1 cellular context compared by ENCODE assay signal in the genomic region with DNA sequence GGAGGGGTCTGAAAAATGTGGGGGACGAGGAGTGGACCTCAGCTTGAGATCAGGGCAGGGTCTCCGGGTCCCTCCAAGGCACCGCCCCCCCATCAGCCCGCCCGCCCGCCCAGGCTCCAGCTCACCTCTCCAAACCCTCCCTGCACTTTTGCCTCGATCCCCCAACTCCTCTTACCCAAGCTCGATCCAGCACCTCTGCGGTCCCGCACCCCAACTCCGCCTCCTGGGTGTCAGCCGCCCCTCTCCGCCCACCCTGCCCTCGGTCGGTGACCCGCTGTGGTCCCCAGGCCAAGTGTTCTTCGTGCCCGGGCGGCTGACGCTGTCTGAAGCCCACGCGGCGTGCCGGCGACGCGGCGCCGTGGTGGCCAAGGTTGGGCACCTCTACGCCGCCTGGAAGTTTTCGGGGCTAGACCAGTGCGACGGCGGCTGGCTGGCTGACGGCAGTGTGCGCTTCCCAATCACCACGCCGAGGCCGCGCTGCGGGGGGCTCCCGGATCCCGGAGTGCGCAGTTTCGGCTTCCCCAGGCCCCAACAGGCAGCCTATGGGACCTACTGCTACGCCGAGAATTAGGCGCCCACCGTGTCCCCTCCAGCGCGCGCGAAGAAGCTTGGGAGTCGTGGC.
TF ChIP-seq lines count a peak whose summit lies in the region.

No MANE protein-coding gene starts in this region.

TF ChIP-seq in WTC11, 78 proteins besides CTCF, POLR2A, EP300 and RAD21 (continued from another document):
- TF ChIP-seq, protein P1, sequence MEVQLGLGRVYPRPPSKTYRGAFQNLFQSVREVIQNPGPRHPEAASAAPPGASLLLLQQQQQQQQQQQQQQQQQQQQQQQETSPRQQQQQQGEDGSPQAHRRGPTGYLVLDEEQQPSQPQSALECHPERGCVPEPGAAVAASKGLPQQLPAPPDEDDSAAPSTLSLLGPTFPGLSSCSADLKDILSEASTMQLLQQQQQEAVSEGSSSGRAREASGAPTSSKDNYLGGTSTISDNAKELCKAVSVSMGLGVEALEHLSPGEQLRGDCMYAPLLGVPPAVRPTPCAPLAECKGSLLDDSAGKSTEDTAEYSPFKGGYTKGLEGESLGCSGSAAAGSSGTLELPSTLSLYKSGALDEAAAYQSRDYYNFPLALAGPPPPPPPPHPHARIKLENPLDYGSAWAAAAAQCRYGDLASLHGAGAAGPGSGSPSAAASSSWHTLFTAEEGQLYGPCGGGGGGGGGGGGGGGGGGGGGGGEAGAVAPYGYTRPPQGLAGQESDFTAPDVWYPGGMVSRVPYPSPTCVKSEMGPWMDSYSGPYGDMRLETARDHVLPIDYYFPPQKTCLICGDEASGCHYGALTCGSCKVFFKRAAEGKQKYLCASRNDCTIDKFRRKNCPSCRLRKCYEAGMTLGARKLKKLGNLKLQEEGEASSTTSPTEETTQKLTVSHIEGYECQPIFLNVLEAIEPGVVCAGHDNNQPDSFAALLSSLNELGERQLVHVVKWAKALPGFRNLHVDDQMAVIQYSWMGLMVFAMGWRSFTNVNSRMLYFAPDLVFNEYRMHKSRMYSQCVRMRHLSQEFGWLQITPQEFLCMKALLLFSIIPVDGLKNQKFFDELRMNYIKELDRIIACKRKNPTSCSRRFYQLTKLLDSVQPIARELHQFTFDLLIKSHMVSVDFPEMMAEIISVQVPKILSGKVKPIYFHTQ (CRISPR knock-in tag; IDR thresholded peaks at IDR 0.05) = no peak
- TF ChIP-seq OVOL2 (CRISPR knock-in tag; IDR thresholded peaks at IDR 0.05; ENCODE audit: borderline replicate concordance) (no peak), TP53 (CRISPR knock-in tag; IDR thresholded peaks at IDR 0.05) (0 out of 2 replicates have a peak, but pooled peaks have one; percentile 4), NR2C2 (CRISPR knock-in tag; IDR thresholded peaks at IDR 0.05) (no peak), ZNF138 (CRISPR knock-in tag; conservative IDR thresholded peaks at IDR 0.05) (no peak), ZNF232 (CRISPR knock-in tag; IDR thresholded peaks at IDR 0.05) (no peak), ZNF396 (CRISPR knock-in tag; IDR thresholded peaks at IDR 0.05; ENCODE audit: borderline replicate concordance) (no peak), ZNF671 (CRISPR knock-in tag; IDR thresholded peaks at IDR 0.05) (no peak), JAZF1 (CRISPR knock-in tag; IDR thresholded peaks at IDR 0.05) (no peak), ZBTB21 (CRISPR knock-in tag; IDR thresholded peaks at IDR 0.05; ENCODE audit: borderline replicate concordance) (no peak), ZNF423 (CRISPR knock-in tag; IDR thresholded peaks at IDR 0.05) (peak; percentile 64; the same call in 1 of the 2 replicates), JUN (CRISPR knock-in tag; IDR thresholded peaks at IDR 0.05) (no peak), ZNF263 (CRISPR knock-in tag; IDR thresholded peaks at IDR 0.05; ENCODE audit: low read depth) (no peak), SOX15 (CRISPR knock-in tag; IDR thresholded peaks at IDR 0.05) (no peak), FOXJ3 (CRISPR knock-in tag; IDR thresholded peaks at IDR 0.05; ENCODE audit: borderline replicate concordance) (no peak), TEAD4 (CRISPR knock-in tag; IDR thresholded peaks at IDR 0.05) (no peak), NFYB (CRISPR knock-in tag; conservative IDR thresholded peaks at IDR 0.05; ENCODE audit: low read depth) (0 out of 2 replicates have a peak, but pooled peaks have one; percentile 5), SMAD4 (CRISPR knock-in tag; IDR thresholded peaks at IDR 0.05) (0 out of 2 replicates have a peak, but pooled peaks have one; percentile 36), IRF2 (CRISPR knock-in tag; IDR thresholded peaks at IDR 0.05; ENCODE audit: borderline replicate concordance, low read depth) (no peak), ESRRA (CRISPR knock-in tag; IDR thresholded peaks at IDR 0.05; ENCODE audit: borderline replicate concordance) (no peak)
- TF ChIP-seq, protein P2, sequence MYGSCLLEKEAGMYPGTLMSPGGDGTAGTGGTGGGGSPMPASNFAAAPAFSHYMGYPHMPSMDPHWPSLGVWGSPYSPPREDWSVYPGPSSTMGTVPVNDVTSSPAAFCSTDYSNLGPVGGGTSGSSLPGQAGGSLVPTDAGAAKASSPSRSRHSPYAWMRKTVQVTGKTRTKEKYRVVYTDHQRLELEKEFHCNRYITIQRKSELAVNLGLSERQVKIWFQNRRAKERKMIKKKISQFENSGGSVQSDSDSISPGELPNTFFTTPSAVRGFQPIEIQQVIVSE (CRISPR knock-in tag; IDR thresholded peaks at IDR 0.05; ENCODE audit: borderline replicate concordance) = no peak
- TF ChIP-seq, protein P3, sequence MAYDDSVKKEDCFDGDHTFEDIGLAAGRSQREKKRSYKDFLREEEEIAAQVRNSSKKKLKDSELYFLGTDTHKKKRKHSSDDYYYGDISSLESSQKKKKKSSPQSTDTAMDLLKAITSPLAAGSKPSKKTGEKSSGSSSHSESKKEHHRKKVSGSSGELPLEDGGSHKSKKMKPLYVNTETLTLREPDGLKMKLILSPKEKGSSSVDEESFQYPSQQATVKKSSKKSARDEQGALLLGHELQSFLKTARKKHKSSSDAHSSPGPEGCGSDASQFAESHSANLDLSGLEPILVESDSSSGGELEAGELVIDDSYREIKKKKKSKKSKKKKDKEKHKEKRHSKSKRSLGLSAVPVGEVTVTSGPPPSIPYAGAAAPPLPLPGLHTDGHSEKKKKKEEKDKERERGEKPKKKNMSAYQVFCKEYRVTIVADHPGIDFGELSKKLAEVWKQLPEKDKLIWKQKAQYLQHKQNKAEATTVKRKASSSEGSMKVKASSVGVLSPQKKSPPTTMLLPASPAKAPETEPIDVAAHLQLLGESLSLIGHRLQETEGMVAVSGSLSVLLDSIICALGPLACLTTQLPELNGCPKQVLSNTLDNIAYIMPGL (CRISPR knock-in tag; IDR thresholded peaks at IDR 0.05) = no peak; the same call in 1 of the 2 replicates
- TF ChIP-seq, protein P4, sequence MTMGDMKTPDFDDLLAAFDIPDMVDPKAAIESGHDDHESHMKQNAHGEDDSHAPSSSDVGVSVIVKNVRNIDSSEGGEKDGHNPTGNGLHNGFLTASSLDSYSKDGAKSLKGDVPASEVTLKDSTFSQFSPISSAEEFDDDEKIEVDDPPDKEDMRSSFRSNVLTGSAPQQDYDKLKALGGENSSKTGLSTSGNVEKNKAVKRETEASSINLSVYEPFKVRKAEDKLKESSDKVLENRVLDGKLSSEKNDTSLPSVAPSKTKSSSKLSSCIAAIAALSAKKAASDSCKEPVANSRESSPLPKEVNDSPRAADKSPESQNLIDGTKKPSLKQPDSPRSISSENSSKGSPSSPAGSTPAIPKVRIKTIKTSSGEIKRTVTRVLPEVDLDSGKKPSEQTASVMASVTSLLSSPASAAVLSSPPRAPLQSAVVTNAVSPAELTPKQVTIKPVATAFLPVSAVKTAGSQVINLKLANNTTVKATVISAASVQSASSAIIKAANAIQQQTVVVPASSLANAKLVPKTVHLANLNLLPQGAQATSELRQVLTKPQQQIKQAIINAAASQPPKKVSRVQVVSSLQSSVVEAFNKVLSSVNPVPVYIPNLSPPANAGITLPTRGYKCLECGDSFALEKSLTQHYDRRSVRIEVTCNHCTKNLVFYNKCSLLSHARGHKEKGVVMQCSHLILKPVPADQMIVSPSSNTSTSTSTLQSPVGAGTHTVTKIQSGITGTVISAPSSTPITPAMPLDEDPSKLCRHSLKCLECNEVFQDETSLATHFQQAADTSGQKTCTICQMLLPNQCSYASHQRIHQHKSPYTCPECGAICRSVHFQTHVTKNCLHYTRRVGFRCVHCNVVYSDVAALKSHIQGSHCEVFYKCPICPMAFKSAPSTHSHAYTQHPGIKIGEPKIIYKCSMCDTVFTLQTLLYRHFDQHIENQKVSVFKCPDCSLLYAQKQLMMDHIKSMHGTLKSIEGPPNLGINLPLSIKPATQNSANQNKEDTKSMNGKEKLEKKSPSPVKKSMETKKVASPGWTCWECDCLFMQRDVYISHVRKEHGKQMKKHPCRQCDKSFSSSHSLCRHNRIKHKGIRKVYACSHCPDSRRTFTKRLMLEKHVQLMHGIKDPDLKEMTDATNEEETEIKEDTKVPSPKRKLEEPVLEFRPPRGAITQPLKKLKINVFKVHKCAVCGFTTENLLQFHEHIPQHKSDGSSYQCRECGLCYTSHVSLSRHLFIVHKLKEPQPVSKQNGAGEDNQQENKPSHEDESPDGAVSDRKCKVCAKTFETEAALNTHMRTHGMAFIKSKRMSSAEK (CRISPR knock-in tag; IDR thresholded peaks at IDR 0.05; ENCODE audit: borderline replicate concordance) = no peak
- TF ChIP-seq, protein P5, sequence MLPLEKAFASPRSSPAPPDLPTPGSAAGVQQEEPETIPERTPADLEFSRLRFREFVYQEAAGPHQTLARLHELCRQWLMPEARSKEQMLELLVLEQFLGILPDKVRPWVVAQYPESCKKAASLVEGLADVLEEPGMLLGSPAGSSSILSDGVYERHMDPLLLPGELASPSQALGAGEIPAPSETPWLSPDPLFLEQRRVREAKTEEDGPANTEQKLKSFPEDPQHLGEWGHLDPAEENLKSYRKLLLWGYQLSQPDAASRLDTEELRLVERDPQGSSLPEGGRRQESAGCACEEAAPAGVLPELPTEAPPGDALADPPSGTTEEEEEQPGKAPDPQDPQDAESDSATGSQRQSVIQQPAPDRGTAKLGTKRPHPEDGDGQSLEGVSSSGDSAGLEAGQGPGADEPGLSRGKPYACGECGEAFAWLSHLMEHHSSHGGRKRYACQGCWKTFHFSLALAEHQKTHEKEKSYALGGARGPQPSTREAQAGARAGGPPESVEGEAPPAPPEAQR (CRISPR knock-in tag; IDR thresholded peaks at IDR 0.05) = no peak
- TF ChIP-seq, protein P6, sequence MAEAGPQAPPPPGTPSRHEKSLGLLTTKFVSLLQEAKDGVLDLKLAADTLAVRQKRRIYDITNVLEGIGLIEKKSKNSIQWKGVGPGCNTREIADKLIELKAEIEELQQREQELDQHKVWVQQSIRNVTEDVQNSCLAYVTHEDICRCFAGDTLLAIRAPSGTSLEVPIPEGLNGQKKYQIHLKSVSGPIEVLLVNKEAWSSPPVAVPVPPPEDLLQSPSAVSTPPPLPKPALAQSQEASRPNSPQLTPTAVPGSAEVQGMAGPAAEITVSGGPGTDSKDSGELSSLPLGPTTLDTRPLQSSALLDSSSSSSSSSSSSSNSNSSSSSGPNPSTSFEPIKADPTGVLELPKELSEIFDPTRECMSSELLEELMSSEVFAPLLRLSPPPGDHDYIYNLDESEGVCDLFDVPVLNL (CRISPR knock-in tag; IDR thresholded peaks at IDR 0.05; ENCODE audit: borderline replicate concordance, low read depth) = 0 out of 2 replicates have a peak, but pooled peaks have one; percentile 8
- TF ChIP-seq, protein P7, sequence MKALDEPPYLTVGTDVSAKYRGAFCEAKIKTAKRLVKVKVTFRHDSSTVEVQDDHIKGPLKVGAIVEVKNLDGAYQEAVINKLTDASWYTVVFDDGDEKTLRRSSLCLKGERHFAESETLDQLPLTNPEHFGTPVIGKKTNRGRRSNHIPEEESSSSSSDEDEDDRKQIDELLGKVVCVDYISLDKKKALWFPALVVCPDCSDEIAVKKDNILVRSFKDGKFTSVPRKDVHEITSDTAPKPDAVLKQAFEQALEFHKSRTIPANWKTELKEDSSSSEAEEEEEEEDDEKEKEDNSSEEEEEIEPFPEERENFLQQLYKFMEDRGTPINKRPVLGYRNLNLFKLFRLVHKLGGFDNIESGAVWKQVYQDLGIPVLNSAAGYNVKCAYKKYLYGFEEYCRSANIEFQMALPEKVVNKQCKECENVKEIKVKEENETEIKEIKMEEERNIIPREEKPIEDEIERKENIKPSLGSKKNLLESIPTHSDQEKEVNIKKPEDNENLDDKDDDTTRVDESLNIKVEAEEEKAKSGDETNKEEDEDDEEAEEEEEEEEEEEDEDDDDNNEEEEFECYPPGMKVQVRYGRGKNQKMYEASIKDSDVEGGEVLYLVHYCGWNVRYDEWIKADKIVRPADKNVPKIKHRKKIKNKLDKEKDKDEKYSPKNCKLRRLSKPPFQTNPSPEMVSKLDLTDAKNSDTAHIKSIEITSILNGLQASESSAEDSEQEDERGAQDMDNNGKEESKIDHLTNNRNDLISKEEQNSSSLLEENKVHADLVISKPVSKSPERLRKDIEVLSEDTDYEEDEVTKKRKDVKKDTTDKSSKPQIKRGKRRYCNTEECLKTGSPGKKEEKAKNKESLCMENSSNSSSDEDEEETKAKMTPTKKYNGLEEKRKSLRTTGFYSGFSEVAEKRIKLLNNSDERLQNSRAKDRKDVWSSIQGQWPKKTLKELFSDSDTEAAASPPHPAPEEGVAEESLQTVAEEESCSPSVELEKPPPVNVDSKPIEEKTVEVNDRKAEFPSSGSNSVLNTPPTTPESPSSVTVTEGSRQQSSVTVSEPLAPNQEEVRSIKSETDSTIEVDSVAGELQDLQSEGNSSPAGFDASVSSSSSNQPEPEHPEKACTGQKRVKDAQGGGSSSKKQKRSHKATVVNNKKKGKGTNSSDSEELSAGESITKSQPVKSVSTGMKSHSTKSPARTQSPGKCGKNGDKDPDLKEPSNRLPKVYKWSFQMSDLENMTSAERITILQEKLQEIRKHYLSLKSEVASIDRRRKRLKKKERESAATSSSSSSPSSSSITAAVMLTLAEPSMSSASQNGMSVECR (CRISPR knock-in tag; IDR thresholded peaks at IDR 0.05; ENCODE audit: borderline replicate concordance) = no peak; the same call in 1 of the 2 replicates
- TF ChIP-seq, protein P8, sequence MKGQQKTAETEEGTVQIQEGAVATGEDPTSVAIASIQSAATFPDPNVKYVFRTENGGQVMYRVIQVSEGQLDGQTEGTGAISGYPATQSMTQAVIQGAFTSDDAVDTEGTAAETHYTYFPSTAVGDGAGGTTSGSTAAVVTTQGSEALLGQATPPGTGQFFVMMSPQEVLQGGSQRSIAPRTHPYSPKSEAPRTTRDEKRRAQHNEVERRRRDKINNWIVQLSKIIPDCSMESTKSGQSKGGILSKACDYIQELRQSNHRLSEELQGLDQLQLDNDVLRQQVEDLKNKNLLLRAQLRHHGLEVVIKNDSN (CRISPR knock-in tag; IDR thresholded peaks at IDR 0.05) = peak; percentile 7; the same call in 1 of the 2 replicates
- TF ChIP-seq, protein P9, sequence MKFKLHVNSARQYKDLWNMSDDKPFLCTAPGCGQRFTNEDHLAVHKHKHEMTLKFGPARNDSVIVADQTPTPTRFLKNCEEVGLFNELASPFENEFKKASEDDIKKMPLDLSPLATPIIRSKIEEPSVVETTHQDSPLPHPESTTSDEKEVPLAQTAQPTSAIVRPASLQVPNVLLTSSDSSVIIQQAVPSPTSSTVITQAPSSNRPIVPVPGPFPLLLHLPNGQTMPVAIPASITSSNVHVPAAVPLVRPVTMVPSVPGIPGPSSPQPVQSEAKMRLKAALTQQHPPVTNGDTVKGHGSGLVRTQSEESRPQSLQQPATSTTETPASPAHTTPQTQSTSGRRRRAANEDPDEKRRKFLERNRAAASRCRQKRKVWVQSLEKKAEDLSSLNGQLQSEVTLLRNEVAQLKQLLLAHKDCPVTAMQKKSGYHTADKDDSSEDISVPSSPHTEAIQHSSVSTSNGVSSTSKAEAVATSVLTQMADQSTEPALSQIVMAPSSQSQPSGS (CRISPR knock-in tag; IDR thresholded peaks at IDR 0.05; ENCODE audit: borderline replicate concordance, low read depth) = no peak
- TF ChIP-seq, protein P10, sequence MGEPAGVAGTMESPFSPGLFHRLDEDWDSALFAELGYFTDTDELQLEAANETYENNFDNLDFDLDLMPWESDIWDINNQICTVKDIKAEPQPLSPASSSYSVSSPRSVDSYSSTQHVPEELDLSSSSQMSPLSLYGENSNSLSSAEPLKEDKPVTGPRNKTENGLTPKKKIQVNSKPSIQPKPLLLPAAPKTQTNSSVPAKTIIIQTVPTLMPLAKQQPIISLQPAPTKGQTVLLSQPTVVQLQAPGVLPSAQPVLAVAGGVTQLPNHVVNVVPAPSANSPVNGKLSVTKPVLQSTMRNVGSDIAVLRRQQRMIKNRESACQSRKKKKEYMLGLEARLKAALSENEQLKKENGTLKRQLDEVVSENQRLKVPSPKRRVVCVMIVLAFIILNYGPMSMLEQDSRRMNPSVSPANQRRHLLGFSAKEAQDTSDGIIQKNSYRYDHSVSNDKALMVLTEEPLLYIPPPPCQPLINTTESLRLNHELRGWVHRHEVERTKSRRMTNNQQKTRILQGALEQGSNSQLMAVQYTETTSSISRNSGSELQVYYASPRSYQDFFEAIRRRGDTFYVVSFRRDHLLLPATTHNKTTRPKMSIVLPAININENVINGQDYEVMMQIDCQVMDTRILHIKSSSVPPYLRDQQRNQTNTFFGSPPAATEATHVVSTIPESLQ (CRISPR knock-in tag; IDR thresholded peaks at IDR 0.05) = no peak
